ENCODE assay signal across 14 cellular contexts in the genomic region with DNA sequence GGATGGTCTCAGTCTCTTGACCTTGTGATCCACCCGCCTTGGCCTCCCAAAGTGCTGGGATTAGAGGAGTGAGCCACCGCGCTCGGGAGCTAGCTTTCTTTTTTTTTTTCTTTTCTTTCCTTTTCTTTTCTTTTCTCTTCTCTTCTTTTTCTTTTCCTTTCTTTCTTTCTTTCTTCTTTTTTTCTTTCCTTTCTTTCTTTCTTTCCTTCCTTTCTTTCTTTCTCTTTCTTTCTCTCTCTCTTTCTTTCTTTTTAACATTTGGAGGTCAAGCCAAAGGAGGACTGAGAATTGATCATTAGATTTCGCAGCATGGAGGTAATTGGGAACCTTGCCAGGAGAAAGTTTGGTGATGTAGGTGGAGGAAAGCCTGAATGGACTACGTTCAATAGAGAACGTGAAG.
DNase-seq lines count a peak whose midpoint lies in the region; ATAC-seq and TF ChIP-seq lines count a peak whose summit lies in the region.
"Had no signal": no experiment of that assay in that cellular context is flagged by ENCODE, and none has a peak within 500 bp of the region (broad histone marks: within the 10 kb centered on the region; RNA-seq: fewer than 3 reads in every experiment).

No MANE protein-coding gene starts in this region.

- DNase-seq in activated CD4-positive, alpha-beta T cell treated with anti-CD3 and anti-CD28 coated beads for 36 hours: no peak
- DNase-seq in activated CD4-positive, alpha-beta T cell treated with anti-CD3 and anti-CD28 coated beads, Interleukin-2, amount 50 U/mL, for 4 hours: no peak
- DNase-seq in NT2/D1 (ENCODE audit: low read depth, low spot score) (no peak), superior temporal gyrus (ENCODE audit: extremely low spot score) (no peak)
- no peak for DNase-seq in effector memory CD8-positive, alpha-beta T cell
- DNase-seq: cortex of kidney; kidney glomerular epithelial cell; NCI-H446 treated with DMSO at 0.1 percent for 48 hours; stimulated activated CD4-positive, alpha-beta T cell treated with anti-CD3 and anti-CD28 coated beads, Interleukin-12 subunit alpha, Interleukin-12 subunit beta, amount 100 ng/mL, for 4 hours had no signal

- peaks cover 41% of the 10 kb centered on the region for H3K27me3 Mint-ChIP-seq in activated CD4-positive, alpha-beta T cell treated with anti-CD3 and anti-CD28 coated beads for 36 hours
- peaks cover 57 to 73% of the 10 kb centered on the region in 2 donors for H3K27me3 Mint-ChIP-seq in effector memory CD8-positive, alpha-beta T cell

- H3K4me3 ChIP-seq in NT2/D1 (ENCODE audit: insufficient read length, low read depth): peak overlapping the region; percentile 72
- H3K4me3 ChIP-seq in neural cell (ENCODE audit: low read length): peak overlapping the region; percentile 69

- no peak for TF ChIP-seq EP300 in neural cell (conservative IDR thresholded peaks at IDR 0.05; ENCODE audit: poor library complexity, severe bottlenecking)

- no peaks in the 10 kb centered on the region for H4K20me1 ChIP-seq in neural cell (ENCODE audit: insufficient read depth)

- no peaks in the 10 kb centered on the region for H3K36me3 Mint-ChIP-seq in activated CD4-positive, alpha-beta T cell treated with anti-CD3 and anti-CD28 coated beads for 36 hours (ENCODE audit: low read depth)
- H3K36me3 Mint-ChIP-seq in effector memory CD8-positive, alpha-beta T cell (ENCODE audit: insufficient read depth): peaks cover 3% of the 10 kb centered on the region

- H3K9ac ChIP-seq in NT2/D1 (ENCODE audit: insufficient read length, low read depth) (peak overlapping the region; percentile 97), neural cell (ENCODE audit: low read length) (no peak overlapping the region)

- CTCF ChIA-PET in activated CD4-positive, alpha-beta T cell treated with anti-CD3 and anti-CD28 coated beads for 36 hours (lab: Charles Lee): no interaction called here

- no peak for TF ChIP-seq RAD21 in neural cell (conservative IDR thresholded peaks at IDR 0.05)

- H3K9me3 ChIP-seq in NT2/D1 (ENCODE audit: insufficient read depth, low read length): no peaks in the 10 kb centered on the region
- H3K9me3 ChIP-seq in neural cell (ENCODE audit: low read length): no peaks in the 10 kb centered on the region

- H3K27me3 ChIP-seq in NT2/D1 (ENCODE audit: insufficient read depth, insufficient read length) (no peaks in the 10 kb centered on the region), neural cell (ENCODE audit: insufficient read depth, low read depth, low read length) (peaks cover 14% of the 10 kb centered on the region)

- no peaks in the 10 kb centered on the region for H3K4me1 ChIP-seq in NT2/D1 (ENCODE audit: insufficient read depth, insufficient read length)

- no peaks in the 10 kb centered on the region for H3K79me2 ChIP-seq in neural cell (replicated peaks; ENCODE audit: insufficient read depth, low read length)

- TF ChIP-seq CTCF in neural cell (IDR thresholded peaks at IDR 0.05; ENCODE audit: poor library complexity, severe bottlenecking): no peak

- H3K4me1 Mint-ChIP-seq in activated CD4-positive, alpha-beta T cell treated with anti-CD3 and anti-CD28 coated beads for 36 hours: peaks cover 19% of the 10 kb centered on the region
- H3K4me1 Mint-ChIP-seq in effector memory CD8-positive, alpha-beta T cell (ENCODE audit: low read depth in 2 of 2): peaks cover 14 to 16% of the 10 kb centered on the region in 2 donors

- no peak overlapping the region for H3K27ac Mint-ChIP-seq in activated CD4-positive, alpha-beta T cell treated with anti-CD3 and anti-CD28 coated beads for 36 hours
- H3K27ac Mint-ChIP-seq in effector memory CD8-positive, alpha-beta T cell: no peak overlapping the region

- POLR2A ChIA-PET in activated CD4-positive, alpha-beta T cell treated with anti-CD3 and anti-CD28 coated beads for 36 hours (lab: Charles Lee): no interaction called here

- peaks cover 5% of the 10 kb centered on the region for H3F3A ChIP-seq in neural cell (ENCODE audit: insufficient read depth, low read length, poor library complexity, severe bottlenecking)

- H2AFZ ChIP-seq in neural cell (ENCODE audit: low read depth, low read length): no peak overlapping the region

- no peaks in the 10 kb centered on the region for H3K9me3 Mint-ChIP-seq in activated CD4-positive, alpha-beta T cell treated with anti-CD3 and anti-CD28 coated beads for 36 hours (ENCODE audit: low read depth)
- no peaks in the 10 kb centered on the region for H3K9me3 Mint-ChIP-seq in effector memory CD8-positive, alpha-beta T cell

- ATAC-seq in activated CD4-positive, alpha-beta T cell treated with anti-CD3 and anti-CD28 coated beads for 36 hours: no peak
- ATAC-seq in effector memory CD8-positive, alpha-beta T cell (replicated peaks): no peak
- ATAC-seq in GM21447 (IDR thresholded peaks at IDR 0.05; ENCODE audit: unreplicated experiment): no peak
- no peak for ATAC-seq in GM18858 (IDR thresholded peaks at IDR 0.05; ENCODE audit: unreplicated experiment)
- ATAC-seq: esophagus mucosa had no signal

- intact Hi-C loops in activated CD4-positive, alpha-beta T cell treated with anti-CD3 and anti-CD28 coated beads for 36 hours (cut with DNase I, micrococcal nuclease): no loop called here

- peak overlapping the region; percentile 71 for H3K4me3 Mint-ChIP-seq in activated CD4-positive, alpha-beta T cell treated with anti-CD3 and anti-CD28 coated beads for 36 hours
- peak overlapping the region; percentile 77 to 79 for H3K4me3 Mint-ChIP-seq in effector memory CD8-positive, alpha-beta T cell

- H3K9me2 ChIP-seq in neural cell (ENCODE audit: insufficient read depth, low read length): no peaks in the 10 kb centered on the region

- H3K36me3 ChIP-seq in NT2/D1 (ENCODE audit: insufficient read depth, insufficient read length, low read length) (no peaks in the 10 kb centered on the region), neural cell (ENCODE audit: insufficient read depth, low read length) (no peaks in the 10 kb centered on the region)

- no peak overlapping the region for H3K4me2 ChIP-seq in neural cell (ENCODE audit: low read length)

- H3K27ac ChIP-seq in neural cell (ENCODE audit: low read length): no peak overlapping the region
- H3K27ac ChIP-seq: SK-N-MC had no signal

TF ChIP-seq in neural cell, 6 proteins besides CTCF, POLR2A, EP300 and RAD21:
- no peak for TF ChIP-seq REST (IDR thresholded peaks at IDR 0.05; ENCODE audit: borderline replicate concordance)
- TF ChIP-seq POLR2AphosphoS5 (IDR thresholded peaks at IDR 0.05): no peak
- no peak for TF ChIP-seq SMC3 (conservative IDR thresholded peaks at IDR 0.05; ENCODE audit: poor library complexity)
- TF ChIP-seq TAF1 (IDR thresholded peaks at IDR 0.05; ENCODE audit: low read depth): no peak
- no peak for TF ChIP-seq EZH2 (IDR thresholded peaks at IDR 0.05; ENCODE audit: borderline replicate concordance, insufficient read depth, low read length, poor library complexity, severe bottlenecking)
- TF ChIP-seq MXI1 (conservative IDR thresholded peaks at IDR 0.05; ENCODE audit: poor library complexity, severe bottlenecking): no peak
